14 cellular contexts compared by ENCODE assay signal in the genomic region with DNA sequence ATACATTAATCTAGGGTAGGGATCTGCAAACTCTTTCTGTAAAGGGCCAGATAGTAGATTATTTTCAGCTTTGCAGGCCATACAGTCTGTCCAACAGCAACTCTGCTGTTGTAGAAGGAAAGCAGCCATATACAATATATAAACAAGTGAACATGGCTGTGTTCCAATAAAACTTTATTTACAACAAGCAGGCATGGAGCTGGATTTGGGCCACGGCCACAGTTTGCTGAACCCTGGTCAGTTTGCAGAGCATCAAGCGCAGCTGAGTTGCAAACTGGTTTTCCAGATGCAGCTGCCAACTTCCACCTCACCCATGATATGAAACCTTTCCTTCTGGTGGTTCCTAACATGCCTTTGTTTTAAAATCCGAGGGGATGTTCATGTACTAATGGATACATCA.
"Had no signal": no experiment of that assay in that cellular context is flagged by ENCODE, and none has a peak within 500 bp of the region (broad histone marks: within the 10 kb centered on the region; RNA-seq: fewer than 3 reads in every experiment).

No MANE protein-coding gene starts in this region.

- H3K36me3 ChIP-seq: prostate gland, upper lobe of left lung, WERI-Rb-1 had no signal

- ATAC-seq: activated naive CD8-positive, alpha-beta T cell treated with anti-CD3 and anti-CD28 coated beads, Interleukin-2, amount 50 U/mL, for 24 hours; foreskin keratinocyte; natural killer cell; stimulated activated effector memory CD8-positive, alpha-beta T cell treated with anti-CD3 and anti-CD28 coated beads, Interleukin-12 subunit alpha, Interleukin-12 subunit beta, amount 100 ng/mL, for 72 hours; T-helper 17 cell had no signal

- H3K27ac ChIP-seq: foreskin keratinocyte, prostate gland, WERI-Rb-1 had no signal

- DNase-seq: activated CD4-positive, alpha-beta T cell treated with anti-CD3 and anti-CD28 coated beads, Interleukin-2, amount 50 U/mL, for 48 hours; activated naive CD4-positive, alpha-beta T cell treated with anti-CD3 and anti-CD28 coated beads for 36 hours; activated naive CD8-positive, alpha-beta T cell treated with anti-CD3 and anti-CD28 coated beads, Interleukin-2, amount 50 U/mL, for 24 hours; central memory CD4-positive, alpha-beta T cell; effector memory CD4-positive, alpha-beta T cell; foreskin keratinocyte; natural killer cell; occipital lobe; SIG-M5; T-helper 17 cell; upper lobe of left lung; WERI-Rb-1 had no signal

- H3K27me3 ChIP-seq: foreskin keratinocyte, upper lobe of left lung had no signal

- H3K9me3 ChIP-seq: prostate gland, upper lobe of left lung had no signal

- H3K4me3 ChIP-seq: prostate gland, upper lobe of left lung had no signal

- H3K4me1 ChIP-seq: foreskin keratinocyte, prostate gland had no signal
